23 cellular contexts compared by ENCODE assay signal in genomic region chr10:96473866-96474265, GRCh38. TPM values are rescaled to one million over a fixed set of nuclear protein-coding genes. Genes with fewer than 3 reads are reported as not detected.
"Had no signal": no experiment of that assay in that cellular context is flagged by ENCODE, and none has a peak within 500 bp of the region (broad histone marks: within the 10 kb centered on the region; RNA-seq: fewer than 3 reads in every experiment).

No MANE protein-coding gene starts in this region.

- H3K9me3 Mint-ChIP-seq: effector memory CD8-positive, alpha-beta T cell; memory B cell; natural killer cell treated with Interleukin-12 subunit alpha and Interleukin-12 subunit beta and Interleukin-15 and Interleukin-18, amount 100 ng/mL, for 72 hours; stimulated activated naive B cell treated with anti-CD40 and anti-IgM and Interleukin-4, amounts not matched to agents 10 μg/mL and 1 μg/mL and 100 μg/mL, for 72 hours; stimulated activated naive CD8-positive, alpha-beta T cell treated with anti-CD3 and anti-CD28 coated beads, Interleukin-15, amount 100 ng/mL, for 72 hours had no signal

- H3K4me3 Mint-ChIP-seq: effector memory CD8-positive, alpha-beta T cell; memory B cell; natural killer cell treated with Interleukin-12 subunit alpha and Interleukin-12 subunit beta and Interleukin-15 and Interleukin-18, amount 100 ng/mL, for 72 hours; stimulated activated naive B cell treated with anti-CD40 and anti-IgM and Interleukin-4, amounts not matched to agents 10 μg/mL and 1 μg/mL and 100 μg/mL, for 72 hours; stimulated activated naive CD8-positive, alpha-beta T cell treated with anti-CD3 and anti-CD28 coated beads, Interleukin-15, amount 100 ng/mL, for 72 hours had no signal

- H3K27me3 ChIP-seq: right atrium auricular region, sigmoid colon, testis, tibial nerve, vagina had no signal

- H3K9me3 ChIP-seq: esophagus squamous epithelium, gastroesophageal sphincter, lower lobe of right lung, neutrophil, right atrium auricular region, sigmoid colon, testis, upper lobe of right lung, vagina had no signal

- DNase-seq: effector memory CD8-positive, alpha-beta T cell; esophagus squamous epithelium; foreskin fibroblast; glutamatergic neuron; left ventricle myocardium inferior; lower lobe of right lung; midbrain; sigmoid colon; stimulated activated CD4-positive, alpha-beta T cell treated with anti-CD3 and anti-CD28 coated beads, Interleukin-2, amount 100 ng/mL, for 24 hours; stimulated activated CD4-positive, alpha-beta T cell treated with anti-CD3 and anti-CD28 coated beads, Interleukin-4, amount 100 ng/mL, for 4 hours; stimulated activated naive B cell treated with anti-CD40 and anti-IgM and Interleukin-4, amounts not matched to agents 10 μg/mL and 1 μg/mL and 100 μg/mL, for 72 hours; stimulated activated naive CD8-positive, alpha-beta T cell treated with anti-CD3 and anti-CD28 coated beads, Interleukin-15, amount 100 ng/mL, for 72 hours; testis; upper lobe of right lung had no signal

- H3K4me3 ChIP-seq: esophagus squamous epithelium, gastroesophageal sphincter, left ventricle myocardium inferior, lower lobe of right lung, right atrium auricular region, sigmoid colon, skin epidermis, testis, tibial nerve, upper lobe of right lung, vagina had no signal

- H3K27ac Mint-ChIP-seq: effector memory CD8-positive, alpha-beta T cell; memory B cell; natural killer cell treated with Interleukin-12 subunit alpha and Interleukin-12 subunit beta and Interleukin-15 and Interleukin-18, amount 100 ng/mL, for 72 hours; stimulated activated naive B cell treated with anti-CD40 and anti-IgM and Interleukin-4, amounts not matched to agents 10 μg/mL and 1 μg/mL and 100 μg/mL, for 72 hours; stimulated activated naive CD8-positive, alpha-beta T cell treated with anti-CD3 and anti-CD28 coated beads, Interleukin-15, amount 100 ng/mL, for 72 hours had no signal

- ATAC-seq: effector memory CD8-positive, alpha-beta T cell; gastroesophageal sphincter; lower lobe of right lung; natural killer cell treated with Interleukin-12 subunit alpha and Interleukin-12 subunit beta and Interleukin-15 and Interleukin-18, amount 100 ng/mL, for 72 hours; stimulated activated naive B cell treated with anti-CD40 and anti-IgM and Interleukin-4, amounts not matched to agents 10 μg/mL and 1 μg/mL and 100 μg/mL, for 72 hours; stimulated activated naive CD8-positive, alpha-beta T cell treated with anti-CD3 and anti-CD28 coated beads, Interleukin-15, amount 100 ng/mL, for 72 hours; upper lobe of right lung had no signal

- H3K4me1 ChIP-seq: esophagus squamous epithelium, gastroesophageal sphincter, lower lobe of right lung, right atrium auricular region, sigmoid colon, testis, tibial nerve, upper lobe of right lung, vagina had no signal

- H3K4me1 Mint-ChIP-seq: memory B cell; stimulated activated naive B cell treated with anti-CD40 and anti-IgM and Interleukin-4, amounts not matched to agents 10 μg/mL and 1 μg/mL and 100 μg/mL, for 72 hours; stimulated activated naive CD8-positive, alpha-beta T cell treated with anti-CD3 and anti-CD28 coated beads, Interleukin-15, amount 100 ng/mL, for 72 hours had no signal

- H3K36me3 ChIP-seq: esophagus squamous epithelium, gastroesophageal sphincter, left ventricle myocardium inferior, lower lobe of right lung, neutrophil, right atrium auricular region, sigmoid colon, tibial nerve, upper lobe of right lung, vagina had no signal

- H3K36me3 Mint-ChIP-seq: memory B cell; natural killer cell treated with Interleukin-12 subunit alpha and Interleukin-12 subunit beta and Interleukin-15 and Interleukin-18, amount 100 ng/mL, for 72 hours; stimulated activated naive B cell treated with anti-CD40 and anti-IgM and Interleukin-4, amounts not matched to agents 10 μg/mL and 1 μg/mL and 100 μg/mL, for 72 hours had no signal

RNA-seq across cellular contexts. Expression of gene TLL2, which starts 39.9 kb away (rescaled TPM):
- total RNA-seq: lower lobe of right lung, subcutaneous adipose tissue, upper lobe of right lung had no signal
